In the genomic region with DNA sequence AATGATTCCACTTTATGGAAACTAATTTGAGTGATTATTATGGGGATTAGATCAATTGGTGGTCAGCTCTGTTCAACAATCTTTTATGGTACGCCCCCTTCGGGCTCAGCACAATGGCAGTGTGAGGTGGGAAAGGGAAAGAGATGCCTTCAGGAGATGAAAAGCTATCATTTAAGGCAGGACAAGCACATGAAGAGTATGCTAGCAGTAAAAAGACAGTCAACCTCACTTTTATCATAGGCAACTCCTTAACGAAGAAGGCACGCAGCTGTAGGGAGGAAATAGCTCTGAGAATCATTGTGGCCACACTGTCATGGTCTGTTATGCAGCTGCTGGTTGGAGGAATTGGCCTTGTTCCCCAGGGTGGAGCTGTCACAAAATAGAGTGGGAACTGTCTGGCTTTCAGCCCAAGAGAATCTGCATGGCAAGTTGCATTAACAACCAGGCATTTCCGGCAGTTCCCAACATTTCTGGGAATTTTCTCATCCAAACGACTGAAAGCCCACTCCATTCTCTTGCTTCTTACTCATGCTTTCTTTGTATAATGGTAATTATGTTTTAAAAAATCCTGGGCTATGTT, we compare ENCODE assay signal across 1 cellular context.
TF ChIP-seq lines count a peak whose summit lies in the region.

No MANE protein-coding gene starts in this region.

TF ChIP-seq in GM23338, 12 proteins besides CTCF, POLR2A, EP300 and RAD21 (continued from another document):
- TF ChIP-seq EZH2phosphoT487 (IDR thresholded peaks at IDR 0.05; ENCODE audit: unreplicated experiment), result no peak
- TF ChIP-seq POLR2AphosphoS5 (IDR thresholded peaks at IDR 0.05; ENCODE audit: low read depth), result no peak
- no peak for TF ChIP-seq ZNF114 (CRISPR knock-in tag; IDR thresholded peaks at IDR 0.05)
- no peak for TF ChIP-seq REST (IDR thresholded peaks at IDR 0.05; ENCODE audit: unreplicated experiment)
- no peak for TF ChIP-seq STAT1 (IDR thresholded peaks at IDR 0.05; ENCODE audit: unreplicated experiment)
- no peak for TF ChIP-seq ETS1 (IDR thresholded peaks at IDR 0.05)
- TF ChIP-seq CREB1 (CRISPR knock-in tag; IDR thresholded peaks at IDR 0.05; ENCODE audit: low read depth), result no peak
- TF ChIP-seq NANOG (IDR thresholded peaks at IDR 0.05; ENCODE audit: borderline replicate concordance), result no peak
